Comparison of ENCODE assay signal across 1 cellular context in the genomic region with DNA sequence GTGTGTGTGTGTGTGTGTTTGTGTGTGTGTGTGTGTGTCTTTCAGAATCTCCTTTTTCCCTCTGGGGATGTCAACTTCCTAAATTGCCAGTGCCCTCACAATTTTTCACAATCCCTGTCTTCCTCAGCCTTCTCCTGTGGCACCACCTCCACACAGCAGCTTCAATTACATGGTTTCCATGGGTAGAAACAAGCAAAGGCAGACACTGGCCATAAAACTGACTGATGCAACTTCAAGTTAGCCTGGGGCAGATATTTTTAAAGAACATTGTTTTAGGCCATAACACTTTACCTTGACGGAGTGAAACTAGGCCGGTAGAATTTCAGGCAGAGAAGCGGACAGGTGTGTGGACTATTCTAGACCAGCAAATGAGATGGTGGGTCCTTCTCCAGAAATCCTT.
TF ChIP-seq lines count a peak whose summit lies in the region.

No MANE protein-coding gene starts in this region.

TF ChIP-seq in SK-N-SH treated with all-trans-retinoic acid at 6 μM for 48 hours, 23 proteins besides CTCF, POLR2A, EP300 and RAD21 (continued from another document):
- TF ChIP-seq, protein P1, sequence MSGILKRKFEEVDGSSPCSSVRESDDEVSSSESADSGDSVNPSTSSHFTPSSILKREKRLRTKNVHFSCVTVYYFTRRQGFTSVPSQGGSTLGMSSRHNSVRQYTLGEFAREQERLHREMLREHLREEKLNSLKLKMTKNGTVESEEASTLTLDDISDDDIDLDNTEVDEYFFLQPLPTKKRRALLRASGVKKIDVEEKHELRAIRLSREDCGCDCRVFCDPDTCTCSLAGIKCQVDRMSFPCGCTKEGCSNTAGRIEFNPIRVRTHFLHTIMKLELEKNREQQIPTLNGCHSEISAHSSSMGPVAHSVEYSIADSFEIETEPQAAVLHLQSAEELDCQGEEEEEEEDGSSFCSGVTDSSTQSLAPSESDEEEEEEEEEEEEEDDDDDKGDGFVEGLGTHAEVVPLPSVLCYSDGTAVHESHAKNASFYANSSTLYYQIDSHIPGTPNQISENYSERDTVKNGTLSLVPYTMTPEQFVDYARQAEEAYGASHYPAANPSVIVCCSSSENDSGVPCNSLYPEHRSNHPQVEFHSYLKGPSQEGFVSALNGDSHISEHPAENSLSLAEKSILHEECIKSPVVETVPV (CRISPR knock-in tag; IDR thresholded peaks at IDR 0.05), result no peak
- no peak for TF ChIP-seq ZC3H10 (CRISPR knock-in tag; IDR thresholded peaks at IDR 0.05)
